8 cellular contexts compared by ENCODE assay signal in the genomic region with DNA sequence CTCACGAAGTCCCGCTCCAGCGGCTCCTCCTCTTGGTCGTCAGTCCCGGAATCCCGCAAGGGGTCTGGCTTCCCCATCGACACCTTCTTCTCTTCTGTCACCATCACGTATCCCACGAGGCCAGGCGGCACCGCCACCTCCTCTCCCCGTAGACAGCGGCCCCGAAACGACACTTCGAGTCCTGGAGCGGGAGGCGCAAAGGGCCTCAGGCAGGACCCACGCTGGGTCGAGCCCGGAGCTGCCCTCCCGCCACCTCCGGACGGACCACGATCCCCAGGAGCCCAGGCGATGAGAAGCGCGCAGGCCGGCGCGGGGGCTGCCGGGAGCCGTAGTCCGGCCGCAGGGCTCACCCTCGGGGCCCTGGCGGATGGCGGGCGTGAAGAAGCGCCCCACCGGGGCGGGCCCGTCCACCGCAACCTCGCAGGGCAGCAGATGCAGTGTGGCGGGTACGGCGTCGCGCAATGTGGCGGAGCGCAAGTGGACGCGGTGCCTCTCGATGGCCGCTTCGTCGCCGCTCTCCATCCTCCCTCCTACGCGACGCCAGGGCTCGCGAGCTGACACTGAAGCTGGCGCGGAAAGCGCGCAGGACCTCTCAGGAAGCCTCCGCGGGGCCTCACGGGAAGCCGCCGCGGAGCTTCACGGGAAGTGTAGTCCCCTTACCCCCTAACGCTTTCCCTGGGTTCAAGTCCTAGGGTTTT. TPM values are rescaled to one million over a fixed set of nuclear protein-coding genes. Genes with fewer than 3 reads are reported as not detected.
DNase-seq lines count a peak whose midpoint lies in the region; ATAC-seq, FAIRE-seq and TF ChIP-seq lines count a peak whose summit lies in the region.

Gene RNASEH2C, minus strand, starts transcription at position 562 of the 698 bp plus-strand sequence. Its CDS starts 40 bp downstream, at position 522.

- peak; percentile 79 for DNase-seq in DMS153 treated with DMSO at 0.1 percent for 48 hours (lab: John Stamatoyannopoulos, UW; ENCODE audit: unreplicated experiment)
- peak; percentile 85 for DNase-seq in Jurkat, Clone E6-1 (ENCODE audit: low read depth, low spot score)
- peak; percentile 58 for DNase-seq in RCC 7860 (ENCODE audit: low spot score)
- DNase-seq in activated T-helper 1 cell treated with anti-CD3 and anti-CD28 coated beads, Interleukin-12 subunit alpha, Interleukin-12 subunit beta, Interleukin-2, Interleukin-4 antibody, amounts not matched to agents 30 ng/mL and 10 ng/mL and 1 ng/mL, durations not matched to agents 14 hours and 24 hours and 36 hours (ENCODE audit: low spot score), result peak; percentile 76
- peak; percentile 84 to 85 for DNase-seq in fibroblast of lung (ENCODE audit: low read depth in 2 of 2)
- DNase-seq in naive thymus-derived CD4-positive, alpha-beta T cell, result peak; percentile 64 to 83 (median 72)

- peaks cover 6% of the 10 kb centered on the region for H3K4me1 ChIP-seq in fibroblast of lung (ENCODE audit: control insufficient read depth, extremely low read depth, insufficient read depth, low read length)
- H3K4me1 ChIP-seq in naive thymus-derived CD4-positive, alpha-beta T cell (ENCODE audit: control insufficient read depth in 2 of 2, insufficient read depth in 2 of 2, low read length in 2 of 2), result peaks cover 14 to 16% of the 10 kb centered on the region in 2 donors

- H3K36me3 ChIP-seq in fibroblast of lung (ENCODE audit: control insufficient read depth, insufficient read depth, low read length), result peaks cover 31% of the 10 kb centered on the region
- H3K36me3 ChIP-seq in naive thymus-derived CD4-positive, alpha-beta T cell (ENCODE audit: control insufficient read depth in 2 of 3, insufficient read depth in 3 of 3, low read length in 3 of 3), result peaks cover 0 to 46% (median 10%) of the 10 kb centered on the region in 3 experiments

- CTCF ChIA-PET in naive thymus-derived CD4-positive, alpha-beta T cell (lab: Charles Lee), result interaction anchor here (0.5 to 1.7 kb wide), 4 partner anchors 9 to 643 kb away, joined by 4 to 11 read pairs (median 4); partner anchors contain the start of genes CCDC85B and KAT5

- H3K27me3 Mint-ChIP-seq in activated T-helper 1 cell treated with anti-CD3 and anti-CD28 coated beads, Interleukin-12 subunit alpha, Interleukin-12 subunit beta, Interleukin-2, Interleukin-4 antibody, amounts not matched to agents 30 ng/mL and 10 ng/mL and 1 ng/mL, durations not matched to agents 14 hours and 24 hours and 36 hours (ENCODE audit: insufficient read depth), result peaks cover 2% of the 10 kb centered on the region
- peaks cover 0 to 2% (median 0%) of the 10 kb centered on the region in 5 donors for H3K27me3 Mint-ChIP-seq in naive thymus-derived CD4-positive, alpha-beta T cell
- H3K27me3 Mint-ChIP-seq in stimulated activated memory B cell treated with anti-CD40 and anti-IgM and Interleukin-4, amounts not matched to agents 10 μg/mL and 1 μg/mL and 100 μg/mL, for 72 hours, result no peaks in the 10 kb centered on the region

- no peak for TF ChIP-seq CTCF in fibroblast of lung (conservative IDR thresholded peaks at IDR 0.05 in 1 of 2, IDR thresholded peaks at IDR 0.05 in 1 of 2; ENCODE audit: low read depth in 1 of 2, low read length in 2 of 2)

- H3K4me3 Mint-ChIP-seq in activated T-helper 1 cell treated with anti-CD3 and anti-CD28 coated beads, Interleukin-12 subunit alpha, Interleukin-12 subunit beta, Interleukin-2, Interleukin-4 antibody, amounts not matched to agents 30 ng/mL and 10 ng/mL and 1 ng/mL, durations not matched to agents 14 hours and 24 hours and 36 hours, result peak within 1 kb of the TSS; percentile 97
- peak within 1 kb of the TSS; percentile 83 to 98 (median 92) for H3K4me3 Mint-ChIP-seq in naive thymus-derived CD4-positive, alpha-beta T cell
- peak within 1 kb of the TSS; percentile 99 for H3K4me3 Mint-ChIP-seq in stimulated activated memory B cell treated with anti-CD40 and anti-IgM and Interleukin-4, amounts not matched to agents 10 μg/mL and 1 μg/mL and 100 μg/mL, for 72 hours

- no peaks in the 10 kb centered on the region for H3K9me3 ChIP-seq in fibroblast of lung (ENCODE audit: control insufficient read depth, insufficient read depth, low read depth, low read length)
- no peaks in the 10 kb centered on the region for H3K9me3 ChIP-seq in naive thymus-derived CD4-positive, alpha-beta T cell (ENCODE audit: control insufficient read depth in 2 of 3, low read length in 3 of 3)

- H3K27me3 ChIP-seq in fibroblast of lung (ENCODE audit: control insufficient read depth, insufficient read depth, low read length), result no peaks in the 10 kb centered on the region
- H3K27me3 ChIP-seq in naive thymus-derived CD4-positive, alpha-beta T cell (ENCODE audit: control insufficient read depth in 2 of 2, insufficient read depth in 2 of 2, low read length in 2 of 2), result no peaks in the 10 kb centered on the region

- peaks cover 19% of the 10 kb centered on the region for H3K79me2 ChIP-seq in fibroblast of lung (ENCODE audit: control insufficient read depth, insufficient read depth, low read length)

- peak within 1 kb of the TSS; percentile 50 for H3K27ac ChIP-seq in fibroblast of lung (ENCODE audit: insufficient read depth, low read length)
- peak within 1 kb of the TSS; percentile 79 for H3K27ac ChIP-seq in naive thymus-derived CD4-positive, alpha-beta T cell (ENCODE audit: low read depth, low read length)

- ATAC-seq in GM21576 (IDR thresholded peaks at IDR 0.05; ENCODE audit: unreplicated experiment), result peak; percentile 65
- ATAC-seq in naive thymus-derived CD4-positive, alpha-beta T cell, result peak; percentile 95
- ATAC-seq in stimulated activated memory B cell treated with anti-CD40 and anti-IgM and Interleukin-4, amounts not matched to agents 10 μg/mL and 1 μg/mL and 100 μg/mL, for 72 hours, result peak; percentile 93

- intact Hi-C loops in activated T-helper 1 cell treated with anti-CD3 and anti-CD28 coated beads, Interleukin-12 subunit alpha, Interleukin-12 subunit beta, Interleukin-2, Interleukin-4 antibody, amounts not matched to agents 30 ng/mL and 10 ng/mL and 1 ng/mL, durations not matched to agents 14 hours and 24 hours and 36 hours (cut with micrococcal nuclease), result loop anchor here (1.0 to 2.0 kb wide), 3 partner anchors 8 to 138 kb away; partner anchors contain the start of genes CFL1, KAT5 and RELA
- intact Hi-C loops in naive thymus-derived CD4-positive, alpha-beta T cell (cut with micrococcal nuclease), result loop anchor here (1.0 kb wide), 4 partner anchors 8 to 282 kb away; partner anchors contain the start of genes BANF1 (in 2 of the 2), CFL1 (in 2 of the 2), EIF1AD (in 2 of the 2) and KAT5 (in 2 of the 2)

- peaks cover 31% of the 10 kb centered on the region for H3K36me3 Mint-ChIP-seq in activated T-helper 1 cell treated with anti-CD3 and anti-CD28 coated beads, Interleukin-12 subunit alpha, Interleukin-12 subunit beta, Interleukin-2, Interleukin-4 antibody, amounts not matched to agents 30 ng/mL and 10 ng/mL and 1 ng/mL, durations not matched to agents 14 hours and 24 hours and 36 hours (ENCODE audit: low read depth)
- peaks cover 0 to 23% (median 0%) of the 10 kb centered on the region in 5 donors for H3K36me3 Mint-ChIP-seq in naive thymus-derived CD4-positive, alpha-beta T cell
- H3K36me3 Mint-ChIP-seq in stimulated activated memory B cell treated with anti-CD40 and anti-IgM and Interleukin-4, amounts not matched to agents 10 μg/mL and 1 μg/mL and 100 μg/mL, for 72 hours, result peaks cover 34% of the 10 kb centered on the region

- H3K4me1 Mint-ChIP-seq in activated T-helper 1 cell treated with anti-CD3 and anti-CD28 coated beads, Interleukin-12 subunit alpha, Interleukin-12 subunit beta, Interleukin-2, Interleukin-4 antibody, amounts not matched to agents 30 ng/mL and 10 ng/mL and 1 ng/mL, durations not matched to agents 14 hours and 24 hours and 36 hours (ENCODE audit: low read depth), result peaks cover 22% of the 10 kb centered on the region
- peaks cover 14 to 41% (median 31%) of the 10 kb centered on the region in 7 donors for H3K4me1 Mint-ChIP-seq in naive thymus-derived CD4-positive, alpha-beta T cell
- H3K4me1 Mint-ChIP-seq in stimulated activated memory B cell treated with anti-CD40 and anti-IgM and Interleukin-4, amounts not matched to agents 10 μg/mL and 1 μg/mL and 100 μg/mL, for 72 hours, result peaks cover 39% of the 10 kb centered on the region

- H3K9me3 Mint-ChIP-seq in activated T-helper 1 cell treated with anti-CD3 and anti-CD28 coated beads, Interleukin-12 subunit alpha, Interleukin-12 subunit beta, Interleukin-2, Interleukin-4 antibody, amounts not matched to agents 30 ng/mL and 10 ng/mL and 1 ng/mL, durations not matched to agents 14 hours and 24 hours and 36 hours, result no peaks in the 10 kb centered on the region
- no peaks in the 10 kb centered on the region for H3K9me3 Mint-ChIP-seq in naive thymus-derived CD4-positive, alpha-beta T cell
- H3K9me3 Mint-ChIP-seq in stimulated activated memory B cell treated with anti-CD40 and anti-IgM and Interleukin-4, amounts not matched to agents 10 μg/mL and 1 μg/mL and 100 μg/mL, for 72 hours, result no peaks in the 10 kb centered on the region

- no peaks in the 10 kb centered on the region for H4K20me1 ChIP-seq in fibroblast of lung (ENCODE audit: control insufficient read depth, extremely low read depth, insufficient read depth, low read length)

- peak within 1 kb of the TSS; percentile 96 for H3K4me2 ChIP-seq in fibroblast of lung (ENCODE audit: extremely low read depth, insufficient read depth, low read length)

- peak within 1 kb of the TSS; percentile 93 for H3K27ac Mint-ChIP-seq in activated T-helper 1 cell treated with anti-CD3 and anti-CD28 coated beads, Interleukin-12 subunit alpha, Interleukin-12 subunit beta, Interleukin-2, Interleukin-4 antibody, amounts not matched to agents 30 ng/mL and 10 ng/mL and 1 ng/mL, durations not matched to agents 14 hours and 24 hours and 36 hours
- peak within 1 kb of the TSS; percentile 57 to 91 (median 88) for H3K27ac Mint-ChIP-seq in naive thymus-derived CD4-positive, alpha-beta T cell
- peak within 1 kb of the TSS; percentile 86 for H3K27ac Mint-ChIP-seq in stimulated activated memory B cell treated with anti-CD40 and anti-IgM and Interleukin-4, amounts not matched to agents 10 μg/mL and 1 μg/mL and 100 μg/mL, for 72 hours

- H3K4me3 ChIP-seq in Jurkat, Clone E6-1 (ENCODE audit: low read length), result peak within 1 kb of the TSS; percentile 86
- peak within 1 kb of the TSS; percentile 63 to 89 (median 74) for H3K4me3 ChIP-seq in fibroblast of lung (replicated peaks in 1 of 4; ENCODE audit: control extremely low read depth in 1 of 4, insufficient read depth in 1 of 4, low read depth in 3 of 4, low read length in 4 of 4)
- H3K4me3 ChIP-seq in naive thymus-derived CD4-positive, alpha-beta T cell (ENCODE audit: low read length), result peak within 1 kb of the TSS; percentile 70

- peak within 1 kb of the TSS; percentile 69 for H3K9ac ChIP-seq in fibroblast of lung (ENCODE audit: insufficient read depth, low read length)

- FAIRE-seq in RCC 7860 (lab: Jason Lieb, UNC), result no peak

- H2AFZ ChIP-seq in fibroblast of lung (ENCODE audit: low read length), result peak within 1 kb of the TSS; percentile 88

- POLR2A ChIA-PET in naive thymus-derived CD4-positive, alpha-beta T cell (lab: Charles Lee), result interaction anchor here (0.7 to 4.8 kb wide), 10 partner anchors 8 to 366 kb away, joined by 3 to 42 read pairs (median 4); partner anchors contain the start of genes CFL1 and KAT5

RNA-seq across cellular contexts. Expression of gene RNASEH2C, which starts in this region (rescaled TPM):
- 182 TPM for polyA plus RNA-seq in Jurkat, Clone E6-1 (2012; ENCODE audit: insufficient read depth, insufficient read length)
- 87.6 and 89.0 TPM in 2 replicates for total RNA-seq in activated T-helper 1 cell treated with anti-CD3 and anti-CD28 coated beads, Interleukin-12 subunit alpha, Interleukin-12 subunit beta, Interleukin-2, Interleukin-4 antibody, amounts not matched to agents 30 ng/mL and 10 ng/mL and 1 ng/mL, durations not matched to agents 14 hours and 24 hours and 36 hours
- total RNA-seq in fibroblast of lung, result 19.5 and 29.1 TPM in 2 replicates
- polyA plus RNA-seq in fibroblast of lung, result 12.6 and 17.9 TPM in 2 replicates
- polyA plus RNA-seq in fibroblast of lung (2012), result 39.3 and 48.9 TPM in 2 replicates
- 4.7 and 11.7 TPM in 2 replicates for polyA minus RNA-seq in fibroblast of lung (ENCODE audit: low replicate concordance)
- total RNA-seq in naive thymus-derived CD4-positive, alpha-beta T cell, result 10 to 100 TPM; 41.8 to 94.0 (median 82.0) TPM
- 10 to 100 TPM; 40.2 to 80.3 TPM for polyA plus RNA-seq in naive thymus-derived CD4-positive, alpha-beta T cell

Comparison
In these comparisons a context has a peak if more than half of its experiments do, and no peak if none do; other contexts are left out.
1. Peak in every context shown above with its lines: DNase-seq, ATAC-seq, H3K4me3 ChIP-seq and H3K27ac ChIP-seq.